Comparison of ENCODE assay signal across 8 cellular contexts in genomic region chr1:25430073-25430665, GRCh38. TPM values are rescaled to one million over a fixed set of nuclear protein-coding genes. Genes with fewer than 3 reads are reported as not detected.
DNase-seq lines count a peak whose midpoint lies in the region; ATAC-seq lines count a peak whose summit lies in the region.

No MANE protein-coding gene starts in this region.

- peaks cover 42 to 50% (median 42%) of the 10 kb centered on the region in 3 donors for H3K4me1 Mint-ChIP-seq in CD8-positive, alpha-beta memory T cell
- H3K4me1 Mint-ChIP-seq in activated CD8-positive, alpha-beta T cell treated with anti-CD3 and anti-CD28 coated beads, Interleukin-2, amount 10 ng/mL, durations not matched to agents 7 days and 5 days (ENCODE audit: low read depth) = peaks cover 40% of the 10 kb centered on the region

- H2BK120ac ChIP-seq in mesenchymal stem cell (ENCODE audit: low read depth, low read length) = peak overlapping the region; percentile 52

- peaks cover 0 to 2% of the 10 kb centered on the region in 2 donors for H3K27me3 Mint-ChIP-seq in CD8-positive, alpha-beta memory T cell
- H3K27me3 Mint-ChIP-seq in activated CD8-positive, alpha-beta T cell treated with anti-CD3 and anti-CD28 coated beads, Interleukin-2, amount 10 ng/mL, durations not matched to agents 7 days and 5 days (ENCODE audit: low read depth) = no peaks in the 10 kb centered on the region

- peak overlapping the region; percentile 99 to 100 (median 100) for H3K27ac Mint-ChIP-seq in CD8-positive, alpha-beta memory T cell
- peak overlapping the region; percentile 99 for H3K27ac Mint-ChIP-seq in activated CD8-positive, alpha-beta T cell treated with anti-CD3 and anti-CD28 coated beads, Interleukin-2, amount 10 ng/mL, durations not matched to agents 7 days and 5 days

- no peaks in the 10 kb centered on the region for H3K9me3 Mint-ChIP-seq in CD8-positive, alpha-beta memory T cell
- no peaks in the 10 kb centered on the region for H3K9me3 Mint-ChIP-seq in activated CD8-positive, alpha-beta T cell treated with anti-CD3 and anti-CD28 coated beads, Interleukin-2, amount 10 ng/mL, durations not matched to agents 7 days and 5 days (ENCODE audit: insufficient read depth)

- no peak overlapping the region for H2AK5ac ChIP-seq in mesenchymal stem cell (ENCODE audit: low read length, severe bottlenecking)

- no peaks in the 10 kb centered on the region for H3K36me3 ChIP-seq in CD8-positive, alpha-beta memory T cell (ENCODE audit: insufficient read depth, low read length)
- H3K36me3 ChIP-seq in mesenchymal stem cell (ENCODE audit: control insufficient read depth in 1 of 2, insufficient read depth in 2 of 2, low read depth in 1 of 2, low read length in 2 of 2) = no peaks in the 10 kb centered on the region

- H3K4me2 ChIP-seq in mesenchymal stem cell (ENCODE audit: low read length, poor library complexity, severe bottlenecking) = peak overlapping the region; percentile 80

- H4K8ac ChIP-seq in mesenchymal stem cell (ENCODE audit: low read length) = peak overlapping the region; percentile 27

- peak overlapping the region in 1 of 2 experiments; percentile 6 for H3K14ac ChIP-seq in mesenchymal stem cell (ENCODE audit: low read length in 2 of 2)

- peak overlapping the region; percentile 98 for H3K27ac ChIP-seq in CD8-positive, alpha-beta memory T cell (ENCODE audit: low read depth, low read length)
- peak overlapping the region; percentile 83 for H3K27ac ChIP-seq in mesenchymal stem cell (ENCODE audit: low read length, poor library complexity, severe bottlenecking)

- H3K36me3 Mint-ChIP-seq in CD8-positive, alpha-beta memory T cell = peaks cover 0 to 11% (median 0%) of the 10 kb centered on the region in 3 donors
- peaks cover 6% of the 10 kb centered on the region for H3K36me3 Mint-ChIP-seq in activated CD8-positive, alpha-beta T cell treated with anti-CD3 and anti-CD28 coated beads, Interleukin-2, amount 10 ng/mL, durations not matched to agents 7 days and 5 days (ENCODE audit: low read depth)

- peak overlapping the region; percentile 94 for H2AFZ ChIP-seq in mesenchymal stem cell (ENCODE audit: low read depth, low read length)

- H3K4me3 Mint-ChIP-seq in CD8-positive, alpha-beta memory T cell = peak overlapping the region; percentile 96 to 99 (median 97)
- peak overlapping the region; percentile 98 for H3K4me3 Mint-ChIP-seq in activated CD8-positive, alpha-beta T cell treated with anti-CD3 and anti-CD28 coated beads, Interleukin-2, amount 10 ng/mL, durations not matched to agents 7 days and 5 days

- H3K9ac ChIP-seq in mesenchymal stem cell (ENCODE audit: low read length) = peak overlapping the region; percentile 93

- no peaks in the 10 kb centered on the region for H3K9me3 ChIP-seq in CD8-positive, alpha-beta memory T cell (ENCODE audit: low read length)
- no peaks in the 10 kb centered on the region for H3K9me3 ChIP-seq in mesenchymal stem cell (ENCODE audit: control insufficient read depth, low read length)

- peak overlapping the region; percentile 81 for H3K4me3 ChIP-seq in CD8-positive, alpha-beta memory T cell (ENCODE audit: low read length)
- H3K4me3 ChIP-seq in mesenchymal stem cell (ENCODE audit: insufficient read depth in 1 of 2, low read depth in 1 of 2, low read length in 2 of 2) = peak overlapping the region; percentile 82 to 89

- peaks cover 35% of the 10 kb centered on the region for H3K4me1 ChIP-seq in CD8-positive, alpha-beta memory T cell (ENCODE audit: insufficient read depth, low read length)
- H3K4me1 ChIP-seq in mesenchymal stem cell (ENCODE audit: control insufficient read depth, insufficient read depth, low read depth, low read length) = peaks cover 2% of the 10 kb centered on the region

- peak overlapping the region; percentile 61 to 89 for H3K18ac ChIP-seq in mesenchymal stem cell (ENCODE audit: low read depth in 1 of 2, low read length in 2 of 2)

- H4K91ac ChIP-seq in mesenchymal stem cell (ENCODE audit: low read length) = peak overlapping the region; percentile 82

- H3K27me3 ChIP-seq in CD8-positive, alpha-beta memory T cell (ENCODE audit: insufficient read depth, low read length, poor library complexity, severe bottlenecking) = no peaks in the 10 kb centered on the region
- H3K27me3 ChIP-seq in mesenchymal stem cell (ENCODE audit: control insufficient read depth in 1 of 2, insufficient read depth in 1 of 2, low read length in 2 of 2) = no peaks in the 10 kb centered on the region

- ATAC-seq in GM19467 (IDR thresholded peaks at IDR 0.05; ENCODE audit: unreplicated experiment) = peak; percentile 74
- peak; percentile 88 for ATAC-seq in activated CD8-positive, alpha-beta T cell treated with anti-CD3 and anti-CD28 coated beads, Interleukin-2, amount 10 ng/mL, durations not matched to agents 7 days and 5 days

- 0% methylated on average over 52 of the region's 64 CpGs for WGBS in mesenchymal stem cell

- POLR2A ChIA-PET in CD8-positive, alpha-beta memory T cell (lab: Charles Lee) = interaction anchor here (0.6 to 2.7 kb wide), 5 partner anchors 119 to 198 kb away, joined by 3 to 19 read pairs (median 6); partner anchors contain the start of genes RSRP1 and SYF2
- POLR2A ChIA-PET in activated CD8-positive, alpha-beta T cell treated with anti-CD3 and anti-CD28 coated beads, Interleukin-2, amount 10 ng/mL, durations not matched to agents 7 days and 5 days (lab: Charles Lee) = interaction anchor here (0.6 to 1.1 kb wide), 3 partner anchors 44 to 198 kb away, joined by 3 to 5 read pairs (median 3); partner anchors contain the start of genes RSRP1 and SYF2

- DNase-seq in CD8-positive, alpha-beta memory T cell = peak; percentile 84 to 92 (median 91)
- DNase-seq in HK-2 (ENCODE audit: unreplicated experiment) (peak; percentile 88), NCI-H82 treated with DMSO at 0.1 percent for 48 hours (lab: John Stamatoyannopoulos, UW; ENCODE audit: unreplicated experiment) (peak; percentile 83), mesenchymal stem cell (peak; percentile 89)
- DNase-seq in activated CD8-positive, alpha-beta T cell treated with anti-CD3 and anti-CD28 coated beads, Interleukin-2, amount 10 ng/mL, durations not matched to agents 7 days and 5 days = peak; percentile 88
- DNase-seq in effector CD8-positive, alpha-beta T cell (lab: John Stamatoyannopoulos, UW) = peak; percentile 81
- peak; percentile 76 for DNase-seq in stimulated activated CD8-positive, alpha-beta memory T cell treated with anti-CD3 and anti-CD28 coated beads, Interleukin-12 subunit alpha, Interleukin-12 subunit beta, amount 100 ng/mL, for 4 hours (ENCODE audit: low read depth)

- no peak overlapping the region for H2BK12ac ChIP-seq in mesenchymal stem cell (ENCODE audit: low read length in 2 of 2)

- peaks cover 6% of the 10 kb centered on the region for H3K79me1 ChIP-seq in mesenchymal stem cell (replicated peaks; ENCODE audit: low read length, poor library complexity, severe bottlenecking)

- CTCF ChIA-PET in CD8-positive, alpha-beta memory T cell (lab: Charles Lee) = interaction anchor here (1.5 kb wide), 1 partner anchor 58 kb away, joined by 5 read pairs; no protein-coding TSS in a partner anchor
- CTCF ChIA-PET in activated CD8-positive, alpha-beta T cell treated with anti-CD3 and anti-CD28 coated beads, Interleukin-2, amount 10 ng/mL, durations not matched to agents 7 days and 5 days (lab: Charles Lee) = interaction anchor here (1.4 kb wide), 1 partner anchor 51 kb away, joined by 3 read pairs; no protein-coding TSS in a partner anchor

- H3K23ac ChIP-seq in mesenchymal stem cell (ENCODE audit: low read length in 2 of 2) = no peak overlapping the region

- H2BK5ac ChIP-seq in mesenchymal stem cell (ENCODE audit: low read depth, low read length, poor library complexity, severe bottlenecking) = peak overlapping the region; percentile 71

- no peak overlapping the region for H2BK15ac ChIP-seq in mesenchymal stem cell (ENCODE audit: low read depth, poor library complexity, severe bottlenecking)

- H3K4ac ChIP-seq in mesenchymal stem cell (ENCODE audit: low read depth in 1 of 2, low read length in 2 of 2) = peak overlapping the region; percentile 70 to 82

RNA-seq across cellular contexts. Expression of gene MACO1, which starts 0.5 kb away (rescaled TPM):
- total RNA-seq in CD8-positive, alpha-beta memory T cell = 10 to 100 TPM; 14.7 to 15.6 TPM
- 7.5 TPM for polyA plus RNA-seq in CD8-positive, alpha-beta memory T cell
- 10 to 100 TPM; 16.4 to 17.2 TPM for total RNA-seq in activated CD8-positive, alpha-beta T cell treated with anti-CD3 and anti-CD28 coated beads, Interleukin-2, amount 10 ng/mL, durations not matched to agents 7 days and 5 days
- 24.4 TPM for polyA plus RNA-seq in mesenchymal stem cell (2013, experiment 1 of 2)
- 23.0 TPM for polyA plus RNA-seq in mesenchymal stem cell (2013, experiment 2 of 2)

RNA-seq across cellular contexts. Expression of gene RHCE, which starts 9.5 kb away (rescaled TPM):
- under 1 TPM; 0.26 to 0.33 TPM for total RNA-seq in CD8-positive, alpha-beta memory T cell
- 0.18 TPM for polyA plus RNA-seq in CD8-positive, alpha-beta memory T cell
- under 1 TPM in 1 of 2 experiments, not detected in 1; 0.13 TPM for total RNA-seq in activated CD8-positive, alpha-beta T cell treated with anti-CD3 and anti-CD28 coated beads, Interleukin-2, amount 10 ng/mL, durations not matched to agents 7 days and 5 days
- polyA plus RNA-seq in mesenchymal stem cell (2013, experiment 1 of 2) = 0.30 TPM
- polyA plus RNA-seq in mesenchymal stem cell (2013, experiment 2 of 2) = 0.47 TPM

Comparison
In these comparisons a context has a peak if more than half of its experiments do, and no peak if none do; other contexts are left out.
1. Peak in every context shown above with its lines: DNase-seq, ATAC-seq, H3K4me3 ChIP-seq and H3K27ac ChIP-seq.